ENCODE assay signal across 8 cellular contexts in genomic region chr2:112433480-112433879, GRCh38. TPM values are rescaled to one million over a fixed set of nuclear protein-coding genes. Genes with fewer than 3 reads are reported as not detected.
DNase-seq lines count a peak whose midpoint lies in the region; ATAC-seq and TF ChIP-seq lines count a peak whose summit lies in the region.
"Not testable (repeated sequence)": the region's sequence is repeated elsewhere in the genome, so short reads cannot be mapped to it uniquely, and the experiment has no call there.

RGPD8 (minus strand) TSS chr2:112433645; CDS start chr2:112433453, 192 bp downstream.

- TF ChIP-seq CTCF in Calu3 (IDR thresholded peaks at IDR 0.05; ENCODE audit: unreplicated experiment) (peak; percentile 53), VCaP (conservative IDR thresholded peaks at IDR 0.05) (peak; percentile 73), astrocyte of the cerebellum (IDR thresholded peaks at IDR 0.05; ENCODE audit: low read depth, low read length, missing control alignments) (peak; percentile 57), cardiac muscle cell (IDR thresholded peaks at IDR 0.05; ENCODE audit: low read depth, low read length) (peak; percentile 50)

- H3K27me3 ChIP-seq in cardiac muscle cell, result not testable (repeated sequence)

- H3K4me3 ChIP-seq in astrocyte of the cerebellum (ENCODE audit: low read depth, low read length) (peak within 1 kb of the TSS; percentile 36), cardiac muscle cell (peak within 1 kb of the TSS; percentile 36)

- not testable (repeated sequence) for H3K9me3 Mint-ChIP-seq in Calu3 (ENCODE audit: low read depth, unreplicated experiment)

- DNase-seq in Calu3 (peak; percentile 91), astrocyte of the cerebellum (ENCODE audit: low read depth) (peak; percentile 73), cardiac muscle cell (ENCODE audit: low read depth in 1 of 2, low spot score in 1 of 2) (peak; percentile 83 to 91)
- not testable (repeated sequence) for DNase-seq in occipital lobe (lab: John Stamatoyannopoulos, UW)
- DNase-seq in stimulated activated CD8-positive, alpha-beta memory T cell treated with anti-CD3 and anti-CD28 coated beads, Interleukin-7, amount 100 ng/mL, for 4 hours (ENCODE audit: low read depth in 2 of 2), result peak; percentile 78 to 88

- peak; percentile 100 for ATAC-seq in GM21423 (IDR thresholded peaks at IDR 0.05; ENCODE audit: unreplicated experiment)
- peak; percentile 99 for ATAC-seq in HG03520 (IDR thresholded peaks at IDR 0.05; ENCODE audit: unreplicated experiment)

- not testable (repeated sequence) for H3K4me1 ChIP-seq in cardiac muscle cell (ENCODE audit: low read depth)

- intact Hi-C loops in Calu3 (cut with micrococcal nuclease; ENCODE audit: unreplicated experiment), result not testable (repeated sequence)

- BruUV-seq in Calu3 (replicated peaks; lab: Mats Ljungman, UMichigan), result not testable (repeated sequence)

- not testable (repeated sequence) for H3K36me3 Mint-ChIP-seq in Calu3 (ENCODE audit: insufficient read depth, unreplicated experiment)

- not testable (repeated sequence) for H3K36me3 ChIP-seq in cardiac muscle cell

- not testable (repeated sequence) for H3K9me3 ChIP-seq in cardiac muscle cell (ENCODE audit: low read depth)

- H3K27me3 Mint-ChIP-seq in Calu3 (ENCODE audit: unreplicated experiment), result not testable (repeated sequence)

- in situ Hi-C loops in astrocyte of the cerebellum (cut with HindIII; ENCODE audit: low sequenced_read_pairs), result not testable (repeated sequence)

- not testable (repeated sequence) for H3K27ac ChIP-seq in VCaP, cardiac muscle cell

- H3K4me3 Mint-ChIP-seq in Calu3 (ENCODE audit: low read depth, unreplicated experiment), result peak within 1 kb of the TSS; percentile 63

- not testable (repeated sequence) for H3K27ac Mint-ChIP-seq in Calu3 (ENCODE audit: unreplicated experiment)

- CTCF ChIA-PET in Calu3 (lab: Charles Lee), result interaction anchor here (0.6 to 0.8 kb wide), 9 partner anchors 8 to 549 kb away, joined by 3 to 5 read pairs (median 4); no protein-coding TSS in a partner anchor

- not testable (repeated sequence) for H3K4me1 Mint-ChIP-seq in Calu3 (ENCODE audit: low read depth, unreplicated experiment)

RNA-seq across cellular contexts. Expression of gene RGPD8, which starts in this region (rescaled TPM):
- total RNA-seq in Calu3 (2022), result 2.3 and 2.4 TPM in 2 replicates
- 8.4 and 17.0 TPM in 2 replicates for total RNA-seq in cardiac muscle cell
- polyA plus RNA-seq in cardiac muscle cell, result 3.9 and 4.2 TPM in 2 replicates
- total RNA-seq in occipital lobe, result 39.3 TPM
